ENCODE assay signal across 24 cellular contexts in genomic region chr9:8261737-8262136, GRCh38.
A peak's percentile ranks its signal among the peaks of the same experiment; 100 is the strongest.
DNase-seq lines count a peak whose midpoint lies in the region; ATAC-seq, FAIRE-seq and TF ChIP-seq lines count a peak whose summit lies in the region.
"Had no signal": no experiment of that assay in that cellular context is flagged by ENCODE, and none has a peak within 500 bp of the region (broad histone marks: within the 10 kb centered on the region; RNA-seq: fewer than 3 reads in every experiment).

No MANE protein-coding gene starts in this region.

- no peak for TF ChIP-seq RAD21 in GM12878 (IDR thresholded peaks at IDR 0.05; ENCODE audit: insufficient read depth, low read depth, low read length)

- H3K27me3 Mint-ChIP-seq in stimulated activated memory B cell treated with anti-CD40 and anti-IgM and Interleukin-4, amounts not matched to agents 10 μg/mL and 1 μg/mL and 100 μg/mL, for 72 hours = peaks cover 10% of the 10 kb centered on the region
- H3K27me3 Mint-ChIP-seq in activated T-helper 2 cell treated with anti-CD3 and anti-CD28 coated beads, Interferon-gamma antibody, Interleukin-2, Interleukin-4, amounts not matched to agents 10 μg/mL and 5 μg/mL and 100 μg/mL, durations not matched to agents 14 hours and 24 hours and 36 hours (ENCODE audit: low read depth) = peaks cover 8% of the 10 kb centered on the region

- H3K36me3 ChIP-seq in GM12878 (ENCODE audit: control insufficient read depth in 2 of 2, insufficient read depth in 2 of 2, low read length in 1 of 2) (no peaks in the 10 kb centered on the region), HAP-1 (replicated peaks) (no peaks in the 10 kb centered on the region)
- H3K36me3 ChIP-seq: BLaER1 treated with 17β-estradiol and CSF1 and Interleukin-3, amounts not matched to agents 10 nM and 100 nM had no signal

- no TSS peak for BruUV-seq in GM12878 (replicated peaks; lab: Mats Ljungman, UMichigan)

- H4K20me1 ChIP-seq in GM12878 (ENCODE audit: control insufficient read depth, insufficient read depth) = no peaks in the 10 kb centered on the region
- H4K20me1 ChIP-seq: BLaER1 treated with 17β-estradiol and CSF1 and Interleukin-3, amounts not matched to agents 10 nM and 100 nM had no signal

- no peak for TF ChIP-seq CTCF in NB4 (IDR thresholded peaks at IDR 0.05; ENCODE audit: low read depth, low read length)
- no peak for TF ChIP-seq CTCF in GM12878 (IDR thresholded peaks at IDR 0.05 in 2 of 3, conservative IDR thresholded peaks at IDR 0.05 in 1 of 3; ENCODE audit: control insufficient read depth in 2 of 3, extremely low read depth in 1 of 3, insufficient read depth in 1 of 3, low read depth in 3 of 3, low read length in 3 of 3)

- in situ Hi-C loops in KBM-7 (cut with MboI; ENCODE audit: low pct_unique_long_range_greater_than_20kb, low sequenced_read_pairs) (no loop called here), GM12878 (cut with MboI) (no loop called here), HAP-1 (cut with MboI; ENCODE audit: low sequenced_read_pairs) (no loop called here)

- no peak overlapping the region for H3K27ac Mint-ChIP-seq in stimulated activated memory B cell treated with anti-CD40 and anti-IgM and Interleukin-4, amounts not matched to agents 10 μg/mL and 1 μg/mL and 100 μg/mL, for 72 hours
- no peak overlapping the region for H3K27ac Mint-ChIP-seq in activated T-helper 2 cell treated with anti-CD3 and anti-CD28 coated beads, Interferon-gamma antibody, Interleukin-2, Interleukin-4, amounts not matched to agents 10 μg/mL and 5 μg/mL and 100 μg/mL, durations not matched to agents 14 hours and 24 hours and 36 hours
- H3K27ac Mint-ChIP-seq: HFFc6 had no signal

- 9% methylated on average over 3 of the region's 3 CpGs for WGBS in GM12878 (ENCODE audit: insufficient coverage, insufficient replicate concordance, low lambda C conversion rate, missing lambda C conversion rate)

- no peaks in the 10 kb centered on the region for H3K9me3 Mint-ChIP-seq in stimulated activated memory B cell treated with anti-CD40 and anti-IgM and Interleukin-4, amounts not matched to agents 10 μg/mL and 1 μg/mL and 100 μg/mL, for 72 hours
- no peaks in the 10 kb centered on the region for H3K9me3 Mint-ChIP-seq in activated T-helper 2 cell treated with anti-CD3 and anti-CD28 coated beads, Interferon-gamma antibody, Interleukin-2, Interleukin-4, amounts not matched to agents 10 μg/mL and 5 μg/mL and 100 μg/mL, durations not matched to agents 14 hours and 24 hours and 36 hours
- H3K9me3 Mint-ChIP-seq: CD4-positive, alpha-beta memory T cell had no signal

- no peak overlapping the region for H3K4me3 ChIP-seq in NB4 (ENCODE audit: low read depth, low read length)
- no peak overlapping the region for H3K4me3 ChIP-seq in GM12878
- no peak overlapping the region for H3K4me3 ChIP-seq in HAP-1
- H3K4me3 ChIP-seq: BLaER1 treated with 17β-estradiol and CSF1 and Interleukin-3, amounts not matched to agents 10 nM and 100 nM; K562 had no signal

- intact Hi-C loops in GM12878 (cut with micrococcal nuclease; ENCODE audit: unreplicated experiment) = no loop called here
- intact Hi-C loops in activated T-helper 2 cell treated with anti-CD3 and anti-CD28 coated beads, Interferon-gamma antibody, Interleukin-2, Interleukin-4, amounts not matched to agents 10 μg/mL and 5 μg/mL and 100 μg/mL, durations not matched to agents 14 hours and 24 hours and 36 hours (cut with micrococcal nuclease) = no loop called here

- POLR2A ChIA-PET in GM12878 (lab: Charles Lee) = no interaction called here

- no peak overlapping the region for H3K4me3 Mint-ChIP-seq in stimulated activated memory B cell treated with anti-CD40 and anti-IgM and Interleukin-4, amounts not matched to agents 10 μg/mL and 1 μg/mL and 100 μg/mL, for 72 hours
- H3K4me3 Mint-ChIP-seq in activated T-helper 2 cell treated with anti-CD3 and anti-CD28 coated beads, Interferon-gamma antibody, Interleukin-2, Interleukin-4, amounts not matched to agents 10 μg/mL and 5 μg/mL and 100 μg/mL, durations not matched to agents 14 hours and 24 hours and 36 hours (ENCODE audit: low read depth) = no peak overlapping the region
- H3K4me3 Mint-ChIP-seq: CD4-positive, alpha-beta memory T cell; HFFc6 had no signal

- H3K27me3 ChIP-seq in GM12878 (replicated peaks in 1 of 2; ENCODE audit: control insufficient read depth in 2 of 2, insufficient read depth in 2 of 2, low read length in 1 of 2) (no peaks in the 10 kb centered on the region), HAP-1 (ENCODE audit: low read depth) (no peaks in the 10 kb centered on the region)
- H3K27me3 ChIP-seq: BLaER1 treated with 17β-estradiol and CSF1 and Interleukin-3, amounts not matched to agents 10 nM and 100 nM had no signal

- peaks cover 15% of the 10 kb centered on the region for H3K4me1 Mint-ChIP-seq in stimulated activated memory B cell treated with anti-CD40 and anti-IgM and Interleukin-4, amounts not matched to agents 10 μg/mL and 1 μg/mL and 100 μg/mL, for 72 hours
- no peaks in the 10 kb centered on the region for H3K4me1 Mint-ChIP-seq in activated T-helper 2 cell treated with anti-CD3 and anti-CD28 coated beads, Interferon-gamma antibody, Interleukin-2, Interleukin-4, amounts not matched to agents 10 μg/mL and 5 μg/mL and 100 μg/mL, durations not matched to agents 14 hours and 24 hours and 36 hours (ENCODE audit: low read depth)
- H3K4me1 Mint-ChIP-seq: CD4-positive, alpha-beta memory T cell had no signal

- no peak for FAIRE-seq in GM12878 (lab: Jason Lieb, UNC)
- FAIRE-seq: GM18507, HepG2, K562 had no signal

- H3K27ac ChIP-seq in GM12878 (ENCODE audit: control insufficient read depth, insufficient read depth) = no peak overlapping the region
- H3K27ac ChIP-seq: BLaER1 treated with 17β-estradiol and CSF1 and Interleukin-3, amounts not matched to agents 10 nM and 100 nM; HL-60 had no signal

- CTCF ChIA-PET in GM12878 (lab: Yijun Ruan, JAX) = no interaction called here

- H3K9me3 ChIP-seq in GM12878 (replicated peaks; ENCODE audit: control insufficient read depth, insufficient read depth, low read length) (no peaks in the 10 kb centered on the region), HAP-1 (no peaks in the 10 kb centered on the region)
- H3K9me3 ChIP-seq: BLaER1 treated with 17β-estradiol and CSF1 and Interleukin-3, amounts not matched to agents 10 nM and 100 nM had no signal

- H3K9ac ChIP-seq in GM12878 (ENCODE audit: control insufficient read depth, insufficient read depth, low read length) = no peak overlapping the region
- H3K9ac ChIP-seq: BLaER1 treated with 17β-estradiol and CSF1 and Interleukin-3, amounts not matched to agents 10 nM and 100 nM had no signal

- no peak overlapping the region for H2AFZ ChIP-seq in GM12878 (ENCODE audit: control insufficient read depth, low read depth, low read length)

- no peak overlapping the region for H3K4me2 ChIP-seq in GM12878 (ENCODE audit: control insufficient read depth, insufficient read depth)

- H3K4me1 ChIP-seq in GM12878 (ENCODE audit: control insufficient read depth, insufficient read depth, low read length) (no peaks in the 10 kb centered on the region), HAP-1 (no peaks in the 10 kb centered on the region)

- no peaks in the 10 kb centered on the region for H3K36me3 Mint-ChIP-seq in stimulated activated memory B cell treated with anti-CD40 and anti-IgM and Interleukin-4, amounts not matched to agents 10 μg/mL and 1 μg/mL and 100 μg/mL, for 72 hours
- no peaks in the 10 kb centered on the region for H3K36me3 Mint-ChIP-seq in activated T-helper 2 cell treated with anti-CD3 and anti-CD28 coated beads, Interferon-gamma antibody, Interleukin-2, Interleukin-4, amounts not matched to agents 10 μg/mL and 5 μg/mL and 100 μg/mL, durations not matched to agents 14 hours and 24 hours and 36 hours (ENCODE audit: low read depth)
- H3K36me3 Mint-ChIP-seq: CD4-positive, alpha-beta memory T cell had no signal

- TF ChIP-seq POLR2A in NB4 (IDR thresholded peaks at IDR 0.05; ENCODE audit: extremely low read depth, insufficient read length) = no peak
- TF ChIP-seq POLR2A in GM12878 (IDR thresholded peaks at IDR 0.05; ENCODE audit: low read depth, low read length) = no peak

- TF ChIP-seq EP300 in GM12878 (IDR thresholded peaks at IDR 0.05; ENCODE audit: borderline replicate concordance in 1 of 2, control insufficient read depth in 1 of 2, low read depth in 2 of 2, low read length in 2 of 2) = no peak

- DNase-seq in KBM-7 = peak; percentile 43
- DNase-seq in NB4 (ENCODE audit: low read depth) = peak; percentile 38
- no peak for DNase-seq in GM12878 (ENCODE audit: low read depth, low spot score)
- no peak for DNase-seq in SIG-M5 treated with dmso at 0.1 percent for 504 hours (lab: John Stamatoyannopoulos, UW; ENCODE audit: unreplicated experiment)
- no peak for DNase-seq in activated T-helper 2 cell treated with anti-CD3 and anti-CD28 coated beads, Interferon-gamma antibody, Interleukin-2, Interleukin-4, amounts not matched to agents 10 μg/mL and 5 μg/mL and 100 μg/mL, durations not matched to agents 14 hours and 24 hours and 36 hours (ENCODE audit: low spot score)
- DNase-seq in HAP-1 (ENCODE audit: low spot score in 2 of 2) = no peak
- DNase-seq: ACHN; CD4-positive, alpha-beta memory T cell; DND-41; H7; HFFc6; NCI-H1417; NCI-H1694 treated with DMSO at 0.1 percent for 48 hours; NCI-H2081 treated with DMSO at 0.1 percent for 48 hours; NCI-H446 treated with DMSO at 0.1 percent for 48 hours; NCI-H526 treated with DMSO at 0.1 percent for 48 hours; PC-3; Right ventricle myocardium superior had no signal

- H3K79me2 ChIP-seq in GM12878 (ENCODE audit: control insufficient read depth, insufficient read depth, low read length) = no peaks in the 10 kb centered on the region

- RAD21 ChIA-PET in GM12878 (lab: Charles Lee; ENCODE audit: unreplicated experiment) = no interaction called here

- SMC1A ChIA-PET in GM12878 (lab: Charles Lee; ENCODE audit: uncharacterized antibody, unreplicated experiment) = no interaction called here

- no peak; the same call in 2 of the 3 replicates for ATAC-seq in GM12878
- peak; percentile 51 for ATAC-seq in stimulated activated memory B cell treated with anti-CD40 and anti-IgM and Interleukin-4, amounts not matched to agents 10 μg/mL and 1 μg/mL and 100 μg/mL, for 72 hours
- ATAC-seq: HepG2, K562, PC-3 had no signal

TF ChIP-seq in GM12878, 131 proteins besides CTCF, POLR2A, EP300 and RAD21:
- TF ChIP-seq SPI1 (IDR thresholded peaks at IDR 0.05; ENCODE audit: borderline replicate concordance, insufficient read depth, low read depth, low read length) (peak; percentile 51; the same call in 1 of the 2 replicates), ETV6 (conservative IDR thresholded peaks at IDR 0.05 in 1 of 2, IDR thresholded peaks at IDR 0.05 in 1 of 2; ENCODE audit: borderline replicate concordance in 1 of 2, low read depth in 1 of 2) (no peak)
TF ChIP-seq in GM12878: peak in this region for 1.

Comparison
In these comparisons a context has a peak if more than half of its experiments do, and no peak if none do; other contexts are left out.
1. DNase-seq: peak in KBM-7 (single experiment) and NB4 (single experiment); none in GM12878 (single experiment), SIG-M5 treated with dmso at 0.1 percent for 504 hours (single experiment), activated T-helper 2 cell treated with anti-CD3 and anti-CD28 coated beads, Interferon-gamma antibody, Interleukin-2, Interleukin-4, amounts not matched to agents 10 μg/mL and 5 μg/mL and 100 μg/mL, durations not matched to agents 14 hours and 24 hours and 36 hours (single experiment) and HAP-1 (0 of 2).